Comparison of ENCODE assay signal across 20 cellular contexts in genomic region chr4:181162266-181163063, GRCh38.
DNase-seq lines count a peak whose midpoint lies in the region; ATAC-seq, FAIRE-seq and TF ChIP-seq lines count a peak whose summit lies in the region.
"Had no signal": no experiment of that assay in that cellular context is flagged by ENCODE, and none has a peak within 500 bp of the region (broad histone marks: within the 10 kb centered on the region; RNA-seq: fewer than 3 reads in every experiment).

No MANE protein-coding gene starts in this region.

- TF ChIP-seq RAD21 in IMR-90 (IDR thresholded peaks at IDR 0.05; ENCODE audit: low read length) (no peak), K562 (CRISPR knock-in tag; conservative IDR thresholded peaks at IDR 0.05 in 1 of 2, IDR thresholded peaks at IDR 0.05 in 1 of 2) (no peak)

- no peak overlapping the region for H3K23ac ChIP-seq in IMR-90 (ENCODE audit: low read depth, low read length)

- H3K4me1 Mint-ChIP-seq in activated CD4-positive, alpha-beta T cell treated with anti-CD3 and anti-CD28 coated beads, Interleukin-2, amount 10 ng/mL, durations not matched to agents 7 days and 5 days: no peaks in the 10 kb centered on the region
- H3K4me1 Mint-ChIP-seq: CD4-positive, CD25-positive, alpha-beta regulatory T cell; CD8-positive, alpha-beta memory T cell; IgD-negative memory B cell had no signal

- H2BK20ac ChIP-seq in IMR-90 (ENCODE audit: low read depth, low read length): no peak overlapping the region

- no peak overlapping the region for H2BK15ac ChIP-seq in IMR-90 (ENCODE audit: low read depth, low read length)

- H2AFZ ChIP-seq in IMR-90 (replicated peaks; ENCODE audit: low read length, poor library complexity): no peak overlapping the region
- no peak overlapping the region for H2AFZ ChIP-seq in K562 (ENCODE audit: low read depth, low read length)

- TF ChIP-seq POLR2A in IMR-90 (IDR thresholded peaks at IDR 0.05; ENCODE audit: low read depth, low read length) (no peak), K562 (conservative IDR thresholded peaks at IDR 0.05) (no peak)

- no TSS peak for BruUV-seq in IMR-90 (replicated peaks; lab: Mats Ljungman, UMichigan)
- BruUV-seq in K562 (replicated peaks; lab: Mats Ljungman, UMichigan): no TSS peak

- dilution Hi-C loops in IMR-90 (cut with HindIII; ENCODE audit: low sequenced_read_pairs, unreplicated experiment): no loop called here

- peak; percentile 10 for DNase-seq in NCI-H1694 treated with DMSO at 0.1 percent for 48 hours (lab: John Stamatoyannopoulos, UW)
- DNase-seq in NCI-H1694 (lab: John Stamatoyannopoulos, UW): no peak
- no peak for DNase-seq in IMR-90
- no peak for DNase-seq in K562 (ENCODE audit: extremely low read depth in 1 of 4, low spot score in 3 of 4)
- no peak for DNase-seq in HUDEP-2 (lab: John Stamatoyannopoulos, UW; ENCODE audit: unreplicated experiment in 76 of 76)
- no peak for DNase-seq in activated CD4-positive, alpha-beta T cell treated with anti-CD3 and anti-CD28 coated beads, Interleukin-2, amount 10 ng/mL, durations not matched to agents 7 days and 5 days
- no peak for DNase-seq in COR-L47 (lab: John Stamatoyannopoulos, UW)
- DNase-seq: BE2C; C1 segment of cervical spinal cord; Caco-2; CD4-positive, CD25-positive, alpha-beta regulatory T cell; CD8-positive, alpha-beta memory T cell; GDM1; GOT3; H7; HFFc6; KG1 had no signal

- H3K9me1 ChIP-seq in IMR-90 (ENCODE audit: insufficient read depth, low read length) (no peaks in the 10 kb centered on the region), K562 (ENCODE audit: control insufficient read depth, insufficient read depth, low read length) (no peaks in the 10 kb centered on the region)

- H3K4me1 ChIP-seq in IMR-90 (ENCODE audit: control insufficient read depth, insufficient read depth, low read length): no peaks in the 10 kb centered on the region
- no peaks in the 10 kb centered on the region for H3K4me1 ChIP-seq in K562 (replicated peaks in 1 of 2; ENCODE audit: control insufficient read depth in 2 of 2, insufficient read depth in 2 of 2, low read length in 2 of 2)
- H3K4me1 ChIP-seq: Caco-2 had no signal

- no peak for ATAC-seq in IMR-90 (ENCODE audit: low read depth)
- ATAC-seq in K562: no peak
- ATAC-seq: HCT116 had no signal

- no peak overlapping the region for H3K9ac ChIP-seq in IMR-90 (ENCODE audit: low read depth, low read length)
- no peak overlapping the region for H3K9ac ChIP-seq in K562 (ENCODE audit: insufficient read depth in 1 of 2, low read depth in 2 of 2, low read length in 2 of 2)

- H2AK9ac ChIP-seq in IMR-90 (replicated peaks; ENCODE audit: low read depth, low read length, poor library complexity): no peak overlapping the region

- H3K27ac Mint-ChIP-seq in activated CD4-positive, alpha-beta T cell treated with anti-CD3 and anti-CD28 coated beads, Interleukin-2, amount 10 ng/mL, durations not matched to agents 7 days and 5 days: no peak overlapping the region
- H3K27ac Mint-ChIP-seq: CD4-positive, CD25-positive, alpha-beta regulatory T cell; HFFc6; IgD-negative memory B cell had no signal

- H4K20me1 ChIP-seq in IMR-90 (ENCODE audit: insufficient read depth, low read length) (no peaks in the 10 kb centered on the region), K562 (replicated peaks; ENCODE audit: control insufficient read depth, insufficient read depth, low read length) (no peaks in the 10 kb centered on the region)

- H3K4me3 ChIP-seq in IMR-90 (ENCODE audit: insufficient read depth, low read depth, low read length): no peak overlapping the region
- H3K4me3 ChIP-seq in K562: no peak overlapping the region

- H3K14ac ChIP-seq in IMR-90 (replicated peaks; ENCODE audit: low read depth, low read length): no peak overlapping the region

- H4K91ac ChIP-seq in IMR-90 (ENCODE audit: insufficient read depth, low read depth, low read length): no peak overlapping the region

- no peaks in the 10 kb centered on the region for H3K9me3 ChIP-seq in IMR-90 (ENCODE audit: control insufficient read depth, insufficient read depth, low read length)
- H3K9me3 ChIP-seq in K562 (replicated peaks; ENCODE audit: control insufficient read depth, insufficient read depth, low read depth, low read length): no peaks in the 10 kb centered on the region
- H3K9me3 ChIP-seq: BE2C, Caco-2 had no signal

- no peaks in the 10 kb centered on the region for H3K36me3 ChIP-seq in IMR-90 (ENCODE audit: control insufficient read depth, insufficient read depth, low read length)
- no peaks in the 10 kb centered on the region for H3K36me3 ChIP-seq in K562 (ENCODE audit: control insufficient read depth, insufficient read depth, low read length)
- H3K36me3 ChIP-seq: BE2C had no signal

- FAIRE-seq in K562 (lab: Jason Lieb, UNC): no peak

- no peak overlapping the region for H2BK5ac ChIP-seq in IMR-90 (ENCODE audit: low read depth, low read length, poor library complexity, severe bottlenecking)

- H3K79me1 ChIP-seq in IMR-90 (ENCODE audit: low read depth in 1 of 2, low read length in 2 of 2): no peaks in the 10 kb centered on the region

- H4K5ac ChIP-seq in IMR-90 (ENCODE audit: low read depth, low read length): no peak overlapping the region

- no peaks in the 10 kb centered on the region for H3K79me2 ChIP-seq in K562 (ENCODE audit: control insufficient read depth, insufficient read depth, low read length)

- H3K4me3 Mint-ChIP-seq in activated CD4-positive, alpha-beta T cell treated with anti-CD3 and anti-CD28 coated beads, Interleukin-2, amount 10 ng/mL, durations not matched to agents 7 days and 5 days: no peak overlapping the region
- H3K4me3 Mint-ChIP-seq: CD4-positive, CD25-positive, alpha-beta regulatory T cell; CD8-positive, alpha-beta memory T cell; HFFc6; IgD-negative memory B cell had no signal

- H3K36me3 Mint-ChIP-seq in activated CD4-positive, alpha-beta T cell treated with anti-CD3 and anti-CD28 coated beads, Interleukin-2, amount 10 ng/mL, durations not matched to agents 7 days and 5 days (ENCODE audit: low read depth): no peaks in the 10 kb centered on the region
- H3K36me3 Mint-ChIP-seq: CD4-positive, CD25-positive, alpha-beta regulatory T cell; CD8-positive, alpha-beta memory T cell; IgD-negative memory B cell had no signal

- intact Hi-C loops in IMR-90 (cut with micrococcal nuclease) (no loop called here), K562 (cut with micrococcal nuclease) (no loop called here)

- CTCF ChIA-PET in IMR-90 (lab: Yijun Ruan, JAX) (interaction anchor here (0.7 kb wide), 1 partner anchor 1432 kb away, joined by 6 read pairs; no protein-coding TSS in a partner anchor), K562 (lab: Yijun Ruan, JAX; ENCODE audit: low intra/inter-chr PET ratio) (no interaction called here)
- CTCF ChIA-PET in activated CD4-positive, alpha-beta T cell treated with anti-CD3 and anti-CD28 coated beads, Interleukin-2, amount 10 ng/mL, durations not matched to agents 7 days and 5 days (lab: Charles Lee): no interaction called here

- no peak overlapping the region for H2AK5ac ChIP-seq in IMR-90 (ENCODE audit: low read depth, low read length)

- no peak for TF ChIP-seq EP300 in K562 (IDR thresholded peaks at IDR 0.05; ENCODE audit: low read length)

- H3K9me3 Mint-ChIP-seq in activated CD4-positive, alpha-beta T cell treated with anti-CD3 and anti-CD28 coated beads, Interleukin-2, amount 10 ng/mL, durations not matched to agents 7 days and 5 days: no peaks in the 10 kb centered on the region
- H3K9me3 Mint-ChIP-seq: HFFc6 had no signal

- in situ Hi-C loops in IMR-90 (cut with MboI; ENCODE audit: low sequenced_read_pairs) (no loop called here), K562 (cut with MboI) (no loop called here)

- no peaks in the 10 kb centered on the region for H3K27me3 Mint-ChIP-seq in activated CD4-positive, alpha-beta T cell treated with anti-CD3 and anti-CD28 coated beads, Interleukin-2, amount 10 ng/mL, durations not matched to agents 7 days and 5 days
- H3K27me3 Mint-ChIP-seq: CD4-positive, CD25-positive, alpha-beta regulatory T cell; CD8-positive, alpha-beta memory T cell; IgD-negative memory B cell had no signal

- H4K8ac ChIP-seq in IMR-90 (ENCODE audit: low read depth in 2 of 2, low read length in 2 of 2): no peak overlapping the region

- H3K56ac ChIP-seq in IMR-90 (ENCODE audit: extremely low read depth, insufficient read depth, low read length): no peak overlapping the region

- H2BK120ac ChIP-seq in IMR-90 (ENCODE audit: low read depth, low read length): no peak overlapping the region

- no peak overlapping the region for H3K18ac ChIP-seq in IMR-90 (ENCODE audit: low read depth, low read length)

- H3K27ac ChIP-seq in IMR-90 (ENCODE audit: insufficient read depth, low read length): no peak overlapping the region
- no peak overlapping the region for H3K27ac ChIP-seq in K562 (ENCODE audit: extremely low read depth, low read depth, low read length)
- H3K27ac ChIP-seq: 22Rv1 had no signal

- H3K4me2 ChIP-seq in IMR-90 (ENCODE audit: low read depth, low read length) (no peak overlapping the region), K562 (ENCODE audit: insufficient read depth, low read length) (no peak overlapping the region)

- TF ChIP-seq CTCF in IMR-90 (conservative IDR thresholded peaks at IDR 0.05; ENCODE audit: low read depth, low read length) (no peak), K562 (IDR thresholded peaks at IDR 0.05 in 2 of 3, conservative IDR thresholded peaks at IDR 0.05 in 1 of 3; ENCODE audit: insufficient read depth in 2 of 3, low read depth in 1 of 3, low read length in 3 of 3) (no peak)

- WGBS in IMR-90 (ENCODE audit: extremely low coverage in 2 of 2, insufficient read length in 1 of 2), 2 experiments: no CpG with 5 or more reads among the region's 8 CpGs
- WGBS in K562 (ENCODE audit: insufficient coverage, low coverage, missing lambda C conversion rate): 0% methylated on average over 8 of the region's 8 CpGs

- POLR2A ChIA-PET in IMR-90 (lab: Charles Lee; ENCODE audit: unreplicated experiment) (no interaction called here), K562 (lab: Yijun Ruan, JAX) (no interaction called here)
- POLR2A ChIA-PET in activated CD4-positive, alpha-beta T cell treated with anti-CD3 and anti-CD28 coated beads, Interleukin-2, amount 10 ng/mL, durations not matched to agents 7 days and 5 days (lab: Charles Lee): no interaction called here

- H3K4ac ChIP-seq in IMR-90 (ENCODE audit: low read depth, low read length): no peak overlapping the region

- H3K27me3 ChIP-seq in IMR-90 (ENCODE audit: control insufficient read depth, insufficient read depth, low read length): no peaks in the 10 kb centered on the region
- no peaks in the 10 kb centered on the region for H3K27me3 ChIP-seq in K562 (ENCODE audit: control insufficient read depth in 2 of 2, insufficient read depth in 2 of 2, low read length in 2 of 2)
- H3K27me3 ChIP-seq: BE2C had no signal

TF ChIP-seq in IMR-90, 13 proteins besides CTCF, POLR2A, EP300 and RAD21:
- TF ChIP-seq MAFK (IDR thresholded peaks at IDR 0.05; ENCODE audit: low read depth, low read length) (peak; percentile 37; the same call in 1 of the 2 replicates), BHLHE40 (IDR thresholded peaks at IDR 0.05; ENCODE audit: low read depth, low read length) (no peak)
